ENCODE assay signal across 24 cellular contexts in the genomic region with DNA sequence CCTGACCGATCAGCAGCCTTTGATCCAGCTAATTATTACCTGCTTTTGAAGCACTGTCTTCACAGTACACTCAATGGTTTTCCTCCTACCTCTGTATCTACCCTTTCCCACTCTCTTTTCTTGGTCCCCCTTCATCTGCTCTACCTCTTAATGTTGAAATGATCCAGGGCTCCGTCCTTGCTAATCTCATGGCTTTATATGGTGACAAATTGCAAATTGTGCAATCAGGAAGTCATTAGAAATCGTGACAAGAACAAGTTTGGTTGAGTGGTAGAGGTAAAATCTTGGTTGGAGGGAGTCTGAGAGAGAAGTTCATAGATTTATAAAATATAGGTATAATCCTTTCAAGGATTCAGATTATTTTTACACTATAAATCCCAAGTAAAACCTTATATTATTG. TPM values are rescaled to one million over a fixed set of nuclear protein-coding genes. Genes with fewer than 3 reads are reported as not detected.
DNase-seq lines count a peak whose midpoint lies in the region; ATAC-seq, FAIRE-seq and TF ChIP-seq lines count a peak whose summit lies in the region.
"Had no signal": no experiment of that assay in that cellular context is flagged by ENCODE, and none has a peak within 500 bp of the region (broad histone marks: within the 10 kb centered on the region; RNA-seq: fewer than 3 reads in every experiment).

No MANE protein-coding gene starts in this region.

- H3K79me2 ChIP-seq in K562 (ENCODE audit: control insufficient read depth, insufficient read depth, low read length) = no peaks in the 10 kb centered on the region

- no peak for TF ChIP-seq EP300 in Ishikawa (IDR thresholded peaks at IDR 0.05; ENCODE audit: borderline replicate concordance)
- no peak for TF ChIP-seq EP300 in K562 (IDR thresholded peaks at IDR 0.05; ENCODE audit: low read length)

- POLR2A ChIA-PET in K562 (lab: Yijun Ruan, JAX) = interaction anchor here (1.1 to 1.9 kb wide), 3 partner anchors 9 to 31 kb away, joined by 3 to 8 read pairs (median 4); a partner anchor contains a TSS

- H3K4me1 Mint-ChIP-seq in CD14-positive monocyte = peaks cover 13% of the 10 kb centered on the region

- ATAC-seq in K562 (no peak), HG03354 (IDR thresholded peaks at IDR 0.05; ENCODE audit: poor library complexity, severe bottlenecking, unreplicated experiment) (no peak), HG03521 (IDR thresholded peaks at IDR 0.05; ENCODE audit: unreplicated experiment) (no peak)
- ATAC-seq: CD8-positive, alpha-beta T cell; GM12878; SK-N-SH treated with all-trans-retinoic acid at 6 μM for 48 hours had no signal

- no peak for TF ChIP-seq POLR2A in K562 (conservative IDR thresholded peaks at IDR 0.05)
- no peak for TF ChIP-seq POLR2A in GM12892 (IDR thresholded peaks at IDR 0.05; ENCODE audit: low read depth, low read length)

- peaks cover 2% of the 10 kb centered on the region in 3 donors for H3K27me3 Mint-ChIP-seq in CD14-positive monocyte (ENCODE audit: low read depth in 3 of 3)

- no peak overlapping the region for H3K27ac ChIP-seq in K562 (ENCODE audit: extremely low read depth, low read depth, low read length)

- intact Hi-C loops in CD14-positive monocyte (cut with micrococcal nuclease) (no loop called here), K562 (cut with micrococcal nuclease) (no loop called here)

- TF ChIP-seq RAD21 in Ishikawa (IDR thresholded peaks at IDR 0.05; ENCODE audit: low read depth) (no peak), K562 (CRISPR knock-in tag; conservative IDR thresholded peaks at IDR 0.05 in 1 of 2, IDR thresholded peaks at IDR 0.05 in 1 of 2) (no peak)

- no peaks in the 10 kb centered on the region for H3K36me3 Mint-ChIP-seq in CD14-positive monocyte
- H3K36me3 Mint-ChIP-seq: CD8-positive, alpha-beta T cell had no signal

- H3K9me1 ChIP-seq in K562 (ENCODE audit: control insufficient read depth, insufficient read depth, low read length) = no peaks in the 10 kb centered on the region

- H3K9ac ChIP-seq in K562 (ENCODE audit: insufficient read depth in 1 of 2, low read depth in 2 of 2, low read length in 2 of 2) = no peak overlapping the region

- H3K27me3 ChIP-seq in K562 (ENCODE audit: control insufficient read depth in 2 of 2, insufficient read depth in 2 of 2, low read length in 2 of 2) = peaks cover 4 to 11% of the 10 kb centered on the region in 2 experiments; a peak in 2 of 5 replicates

- DNase-seq in CD14-positive monocyte (ENCODE audit: low spot score) = no peak
- peak; percentile 62 to 82 for DNase-seq in NOMO-1 (lab: John Stamatoyannopoulos, UW; ENCODE audit: unreplicated experiment in 2 of 2)
- no peak for DNase-seq in K562 (ENCODE audit: extremely low read depth in 1 of 4, low spot score in 3 of 4)
- no peak for DNase-seq in activated CD4-positive, alpha-beta T cell treated with anti-CD3 and anti-CD28 coated beads for 1 hour
- DNase-seq in GM12892 (ENCODE audit: insufficient read length) = no peak
- DNase-seq: CD8-positive, alpha-beta T cell; DND-41; HCEC 1CT; NCI-H1092; NCI-H2107; NCI-H345; NCI-H526; NK-92 treated with Interleukin-12 subunit alpha and Interleukin-12 subunit beta, amount 100 ng/mL, for 24 hours; Right ventricle myocardium superior; T-helper 1 cell had no signal

- no peaks in the 10 kb centered on the region for H4K20me1 ChIP-seq in K562 (replicated peaks; ENCODE audit: control insufficient read depth, insufficient read depth, low read length)

- H3K27ac Mint-ChIP-seq in CD14-positive monocyte = peak overlapping the region in 6 of 7 donors; percentile 15 to 92 (median 54)
- H3K27ac Mint-ChIP-seq: B cell; CD8-positive, alpha-beta T cell had no signal

- BruUV-seq in K562 (replicated peaks; lab: Mats Ljungman, UMichigan) = no TSS peak

- H3K36me3 ChIP-seq in K562 (ENCODE audit: control insufficient read depth, insufficient read depth, low read length) = no peaks in the 10 kb centered on the region

- no peak overlapping the region for H2AFZ ChIP-seq in K562 (ENCODE audit: low read depth, low read length)

- H3K4me3 ChIP-seq in K562 = no peak overlapping the region
- H3K4me3 ChIP-seq: GM12878 had no signal

- no peak overlapping the region for H3K4me2 ChIP-seq in K562 (ENCODE audit: insufficient read depth, low read length)

- WGBS in K562 (ENCODE audit: insufficient coverage, low coverage, missing lambda C conversion rate) = 2% methylated on average over 3 of the region's 3 CpGs

- peak overlapping the region in 1 of 2 donors; percentile 71 for H3K4me3 Mint-ChIP-seq in CD14-positive monocyte
- H3K4me3 Mint-ChIP-seq: B cell; CD8-positive, alpha-beta T cell had no signal

- peaks cover 0 to 2% of the 10 kb centered on the region in 2 experiments; a peak in 2 of 5 replicates for H3K4me1 ChIP-seq in K562 (replicated peaks in 1 of 2; ENCODE audit: control insufficient read depth in 2 of 2, insufficient read depth in 2 of 2, low read length in 2 of 2)

- peaks cover 0 to 4% (median 0%) of the 10 kb centered on the region in 7 donors for H3K9me3 Mint-ChIP-seq in CD14-positive monocyte
- H3K9me3 Mint-ChIP-seq: CD8-positive, alpha-beta T cell had no signal

- no peaks in the 10 kb centered on the region for H3K9me3 ChIP-seq in K562 (replicated peaks; ENCODE audit: control insufficient read depth, insufficient read depth, low read depth, low read length)

- in situ Hi-C loops in K562 (cut with MboI) = no loop called here

- CTCF ChIA-PET in K562 (lab: Yijun Ruan, JAX; ENCODE audit: low intra/inter-chr PET ratio) = no interaction called here

- TF ChIP-seq CTCF in CD14-positive monocyte (IDR thresholded peaks at IDR 0.05) (no peak), K562 (IDR thresholded peaks at IDR 0.05 in 2 of 3, conservative IDR thresholded peaks at IDR 0.05 in 1 of 3; ENCODE audit: insufficient read depth in 2 of 3, low read depth in 1 of 3, low read length in 3 of 3) (no peak)

- FAIRE-seq in K562 (lab: Jason Lieb, UNC) (no peak), GM12892 (lab: Jason Lieb, UNC) (no peak)
- FAIRE-seq: G401.6, GM12878, GM18507, RCC 7860 had no signal

RNA-seq across cellular contexts. Expression of a gene that starts 9.6 kb away (rescaled TPM):
- polyA plus RNA-seq in CD14-positive monocyte (10 to 100 TPM; 65.0 to 70.5 TPM), K562 (2011; rRNA removed) (29.0 and 35.8 TPM in 2 replicates), K562 (2014; fragmentation: Illumina TruSeq; extraction: Trizol) (46.6 and 48.6 TPM in 2 replicates), K562 (2014; fragmentation: Nextera tagmentation; extraction: Ambion mirVana) (10 to 100 TPM; 10.6 to 14.3 TPM), K562 (2014; rRNA removed) (30.6 and 47.9 TPM in 2 replicates)
- 95.0 and 159 TPM in 2 replicates for total RNA-seq in K562 (2011; cell fraction: chromatin; rRNA removed; ENCODE audit: low replicate concordance)
- total RNA-seq in K562 (2011; cell fraction: nucleolus; rRNA removed) = 139 and 149 TPM in 2 replicates
- total RNA-seq in K562 (2011; cell fraction: nucleoplasm; rRNA removed) = 123 and 126 TPM in 2 replicates
- total RNA-seq in K562 (2014; rRNA removed) (42.8 and 48.3 TPM in 2 replicates), K562 (2014; rRNA removed; fragmentation: Illumina TruSeq; extraction: Trizol) (34.4 and 34.6 TPM in 2 replicates), K562 (2015; rRNA removed; fragmentation: Illumina TruSeq; extraction: Trizol) (32.2 and 32.3 TPM in 2 replicates), K562 (2021) (38.8 and 41.1 TPM in 2 replicates)
- 22.3 and 33.8 TPM in 2 replicates for polyA plus RNA-seq in K562 (2011; cell fraction: cytosol; rRNA removed)
- polyA plus RNA-seq in K562 (2011; cell fraction: nucleus; rRNA removed) = 90.4 and 107 TPM in 2 replicates
- 41.2 and 48.6 TPM in 2 replicates for polyA plus RNA-seq in K562 (2012)
- 24.2 and 35.7 TPM in 2 replicates for polyA minus RNA-seq in K562 (2011; rRNA and poly(A)+ RNA removed)
- polyA minus RNA-seq in K562 (2011; cell fraction: cytosol; rRNA and poly(A)+ RNA removed) = 9.0 and 16.4 TPM in 2 replicates
- polyA minus RNA-seq in K562 (2011; cell fraction: nucleus; rRNA and poly(A)+ RNA removed) = 38.1 and 46.9 TPM in 2 replicates
- 13.1 TPM for polyA plus RNA-seq in GM12892 (2012; ENCODE audit: missing spikeins)

RNA-seq across cellular contexts. Expression of a gene that starts 18.5 kb away (rescaled TPM):
- 100 to 1,000 TPM; 197 to 216 TPM for polyA plus RNA-seq in CD14-positive monocyte
- total RNA-seq in K562 (2011; cell fraction: chromatin; rRNA removed; ENCODE audit: low replicate concordance) = 104 TPM in 2 replicates
- 116 and 121 TPM in 2 replicates for total RNA-seq in K562 (2011; cell fraction: nucleolus; rRNA removed)
- 166 and 246 TPM in 2 replicates for total RNA-seq in K562 (2011; cell fraction: nucleoplasm; rRNA removed)
- 100 and 120 TPM in 2 replicates for total RNA-seq in K562 (2014; rRNA removed)
- 110 and 117 TPM in 2 replicates for total RNA-seq in K562 (2014; rRNA removed; fragmentation: Illumina TruSeq; extraction: Trizol)
- 93.3 and 101 TPM in 2 replicates for total RNA-seq in K562 (2015; rRNA removed; fragmentation: Illumina TruSeq; extraction: Trizol)
- total RNA-seq in K562 (2021) = 95.2 and 96.1 TPM in 2 replicates
- 217 and 228 TPM in 2 replicates for polyA plus RNA-seq in K562 (2011; rRNA removed)
- 160 and 243 TPM in 2 replicates for polyA plus RNA-seq in K562 (2011; cell fraction: cytosol; rRNA removed)
- 97.3 and 132 TPM in 2 replicates for polyA plus RNA-seq in K562 (2011; cell fraction: nucleus; rRNA removed)
- polyA plus RNA-seq in K562 (2012) = 71.4 and 117 TPM in 2 replicates
- 137 and 172 TPM in 2 replicates for polyA plus RNA-seq in K562 (2014; fragmentation: Illumina TruSeq; extraction: Trizol)
- polyA plus RNA-seq in K562 (2014; fragmentation: Nextera tagmentation; extraction: Ambion mirVana) = 10 to 100 TPM; 29.0 to 33.4 TPM
- polyA plus RNA-seq in K562 (2014; rRNA removed) = 92.6 and 126 TPM in 2 replicates
- polyA minus RNA-seq in K562 (2011; rRNA and poly(A)+ RNA removed) = 245 and 292 TPM in 2 replicates
- 94.3 and 109 TPM in 2 replicates for polyA minus RNA-seq in K562 (2011; cell fraction: cytosol; rRNA and poly(A)+ RNA removed)
- polyA minus RNA-seq in K562 (2011; cell fraction: nucleus; rRNA and poly(A)+ RNA removed) = 22.8 and 40.0 TPM in 2 replicates
- 50.9 TPM for polyA plus RNA-seq in GM12892 (2012; ENCODE audit: missing spikeins)

RNA-seq across cellular contexts. Expression of a gene that starts 30.5 kb away (rescaled TPM):
- polyA plus RNA-seq in CD14-positive monocyte (10 to 100 TPM; 60.5 to 70.0 TPM), K562 (2011; rRNA removed) (166 and 180 TPM in 2 replicates), K562 (2014; fragmentation: Illumina TruSeq; extraction: Trizol) (144 and 190 TPM in 2 replicates), K562 (2014; fragmentation: Nextera tagmentation; extraction: Ambion mirVana) (10 to 100 TPM; 23.4 to 31.8 TPM), K562 (2014; rRNA removed) (124 and 139 TPM in 2 replicates)
- total RNA-seq in K562 (2011; cell fraction: chromatin; rRNA removed; ENCODE audit: low replicate concordance) = 131 and 149 TPM in 2 replicates
- total RNA-seq in K562 (2011; cell fraction: nucleolus; rRNA removed) = 80.0 and 91.2 TPM in 2 replicates
- total RNA-seq in K562 (2011; cell fraction: nucleoplasm; rRNA removed) = 117 and 162 TPM in 2 replicates
- total RNA-seq in K562 (2014; rRNA removed) (119 and 136 TPM in 2 replicates), K562 (2014; rRNA removed; fragmentation: Illumina TruSeq; extraction: Trizol) (127 and 136 TPM in 2 replicates), K562 (2015; rRNA removed; fragmentation: Illumina TruSeq; extraction: Trizol) (114 TPM in 2 replicates), K562 (2021) (124 and 143 TPM in 2 replicates)
- polyA plus RNA-seq in K562 (2011; cell fraction: cytosol; rRNA removed) = 195 and 277 TPM in 2 replicates
- polyA plus RNA-seq in K562 (2011; cell fraction: nucleus; rRNA removed) = 226 and 265 TPM in 2 replicates
- 81.2 and 82.1 TPM in 2 replicates for polyA plus RNA-seq in K562 (2012)
- polyA minus RNA-seq in K562 (2011; rRNA and poly(A)+ RNA removed) = 195 and 208 TPM in 2 replicates
- 63.5 and 86.2 TPM in 2 replicates for polyA minus RNA-seq in K562 (2011; cell fraction: cytosol; rRNA and poly(A)+ RNA removed)
- 54.9 and 85.7 TPM in 2 replicates for polyA minus RNA-seq in K562 (2011; cell fraction: nucleus; rRNA and poly(A)+ RNA removed)
- polyA plus RNA-seq in GM12892 (2012; ENCODE audit: missing spikeins) = 38.9 TPM

RNA-seq across cellular contexts. Expression of a gene that starts 49.6 kb away (rescaled TPM):
- polyA plus RNA-seq in CD14-positive monocyte (10 to 100 TPM; 21.9 to 36.7 TPM), K562 (2011; rRNA removed) (66.8 and 85.1 TPM in 2 replicates), K562 (2014; fragmentation: Illumina TruSeq; extraction: Trizol) (37.4 and 40.4 TPM in 2 replicates), K562 (2014; fragmentation: Nextera tagmentation; extraction: Ambion mirVana) (10 to 100 TPM; 23.1 to 25.7 TPM), K562 (2014; rRNA removed) (32.0 and 33.4 TPM in 2 replicates)
- 42.0 and 56.8 TPM in 2 replicates for total RNA-seq in K562 (2011; cell fraction: chromatin; rRNA removed; ENCODE audit: low replicate concordance)
- 12.5 and 16.1 TPM in 2 replicates for total RNA-seq in K562 (2011; cell fraction: nucleolus; rRNA removed)
- total RNA-seq in K562 (2011; cell fraction: nucleoplasm; rRNA removed) = 21.0 and 23.8 TPM in 2 replicates
- total RNA-seq in K562 (2014; rRNA removed) (30.7 and 31.5 TPM in 2 replicates), K562 (2014; rRNA removed; fragmentation: Illumina TruSeq; extraction: Trizol) (40.6 and 43.4 TPM in 2 replicates), K562 (2015; rRNA removed; fragmentation: Illumina TruSeq; extraction: Trizol) (34.7 and 35.0 TPM in 2 replicates), K562 (2021) (32.0 and 35.2 TPM in 2 replicates)
- polyA plus RNA-seq in K562 (2011; cell fraction: cytosol; rRNA removed) = 32.4 and 50.9 TPM in 2 replicates
- 48.0 and 65.3 TPM in 2 replicates for polyA plus RNA-seq in K562 (2011; cell fraction: nucleus; rRNA removed)
- polyA plus RNA-seq in K562 (2012) = 24.1 and 26.7 TPM in 2 replicates
- 102 and 119 TPM in 2 replicates for polyA minus RNA-seq in K562 (2011; rRNA and poly(A)+ RNA removed)
- 23.5 and 28.2 TPM in 2 replicates for polyA minus RNA-seq in K562 (2011; cell fraction: cytosol; rRNA and poly(A)+ RNA removed)
- 15.8 and 27.0 TPM in 2 replicates for polyA minus RNA-seq in K562 (2011; cell fraction: nucleus; rRNA and poly(A)+ RNA removed)
- polyA plus RNA-seq in GM12892 (2012; ENCODE audit: missing spikeins) = 30.6 TPM

RNA-seq across cellular contexts. Expression of a gene that starts 49.7 kb away (rescaled TPM):
- polyA plus RNA-seq in CD14-positive monocyte = 1 to 10 TPM in 1 of 2 donors, under 1 TPM in 1; 0.52 to 1.0 TPM
- total RNA-seq in K562 (2011; cell fraction: chromatin; rRNA removed; ENCODE audit: low replicate concordance) = 88.7 and 176 TPM in 2 replicates
- total RNA-seq in K562 (2011; cell fraction: nucleolus; rRNA removed) = 60.7 and 63.9 TPM in 2 replicates
- total RNA-seq in K562 (2011; cell fraction: nucleoplasm; rRNA removed) = 62.3 and 64.9 TPM in 2 replicates
- 0.94 and 1.00 TPM in 2 replicates for total RNA-seq in K562 (2014; rRNA removed)
- total RNA-seq in K562 (2014; rRNA removed; fragmentation: Illumina TruSeq; extraction: Trizol) = 0.22 and 0.36 TPM in 2 replicates
- 0.43 and 0.60 TPM in 2 replicates for total RNA-seq in K562 (2015; rRNA removed; fragmentation: Illumina TruSeq; extraction: Trizol)
- total RNA-seq in K562 (2021) = 1.9 and 2.0 TPM in 2 replicates
- 12.0 and 15.5 TPM in 2 replicates for polyA plus RNA-seq in K562 (2011; rRNA removed)
- polyA plus RNA-seq in K562 (2011; cell fraction: cytosol; rRNA removed) = 4.9 and 6.3 TPM in 2 replicates
- 133 and 139 TPM in 2 replicates for polyA plus RNA-seq in K562 (2011; cell fraction: nucleus; rRNA removed)
- polyA plus RNA-seq in K562 (2012) = 3.8 and 4.7 TPM in 2 replicates
- 0.69 and 0.70 TPM in 2 replicates for polyA plus RNA-seq in K562 (2014; fragmentation: Illumina TruSeq; extraction: Trizol)
- polyA plus RNA-seq in K562 (2014; fragmentation: Nextera tagmentation; extraction: Ambion mirVana) = under 1 TPM; 0.07 to 0.08 TPM
- 1.2 and 5.3 TPM in 2 replicates for polyA plus RNA-seq in K562 (2014; rRNA removed)
- 5.5 and 9.7 TPM in 2 replicates for polyA minus RNA-seq in K562 (2011; rRNA and poly(A)+ RNA removed)
- polyA minus RNA-seq in K562 (2011; cell fraction: cytosol; rRNA and poly(A)+ RNA removed) = 5.2 and 6.8 TPM in 2 replicates
- polyA minus RNA-seq in K562 (2011; cell fraction: nucleus; rRNA and poly(A)+ RNA removed) = 32.0 and 45.5 TPM in 2 replicates
- polyA plus RNA-seq in GM12892 (2012; ENCODE audit: missing spikeins) = 19.8 TPM

Comparison
In these comparisons a context has a peak if more than half of its experiments do, and no peak if none do; other contexts are left out.
1. DNase-seq: peak in NOMO-1 (2 of 2); none in CD14-positive monocyte (single experiment), K562 (0 of 4), activated CD4-positive, alpha-beta T cell treated with anti-CD3 and anti-CD28 coated beads for 1 hour (single experiment) and GM12892 (single experiment).